9 cellular contexts compared by ENCODE assay signal in the genomic region with DNA sequence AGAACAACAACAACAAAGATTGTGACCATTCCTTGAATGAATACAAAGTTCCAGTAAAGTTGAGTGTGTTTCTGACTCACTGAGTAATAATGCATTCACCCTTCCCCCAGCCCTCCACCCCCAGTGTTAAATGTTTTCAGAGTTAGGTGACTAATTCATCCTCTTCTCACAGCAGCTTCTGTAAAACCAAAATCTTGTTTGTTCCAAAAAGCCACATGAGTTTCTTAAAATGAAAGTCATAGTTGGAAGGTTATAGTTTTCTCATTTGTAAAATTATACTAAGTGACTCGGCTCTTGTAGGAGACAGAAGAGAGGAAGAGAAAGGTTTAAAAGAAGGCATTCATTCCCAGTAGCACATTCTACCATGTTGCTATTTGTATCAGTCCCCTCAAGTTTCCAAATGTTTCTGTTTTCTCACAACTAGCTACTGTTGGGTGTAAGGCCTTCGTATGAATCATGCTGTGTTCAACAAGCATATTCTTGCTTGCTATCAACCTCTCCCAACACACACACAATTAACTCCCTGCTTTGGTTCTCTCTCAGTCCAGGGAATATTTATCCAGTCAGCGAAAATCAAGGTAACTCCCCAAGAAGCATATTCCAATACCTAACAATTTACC.
DNase-seq lines count a peak whose midpoint lies in the region; ATAC-seq, FAIRE-seq and TF ChIP-seq lines count a peak whose summit lies in the region.
"Had no signal": no experiment of that assay in that cellular context is flagged by ENCODE, and none has a peak within 500 bp of the region (broad histone marks: within the 10 kb centered on the region; RNA-seq: fewer than 3 reads in every experiment).

No MANE protein-coding gene starts in this region.

- CTCF ChIA-PET in AG04449 (lab: Yijun Ruan, JAX): interaction anchor here (1.7 kb wide), 1 partner anchor 121 kb away, joined by 4 read pairs; no protein-coding TSS in a partner anchor
- CTCF ChIA-PET in activated CD8-positive, alpha-beta T cell treated with anti-CD3 and anti-CD28 coated beads, Interleukin-2, amount 10 ng/mL, durations not matched to agents 7 days and 5 days (lab: Charles Lee): interaction anchor here (1.0 kb wide), 1 partner anchor 121 kb away, joined by 4 read pairs; no protein-coding TSS in a partner anchor

- peaks cover 20% of the 10 kb centered on the region for H3K4me1 Mint-ChIP-seq in activated CD8-positive, alpha-beta T cell treated with anti-CD3 and anti-CD28 coated beads, Interleukin-2, amount 10 ng/mL, durations not matched to agents 7 days and 5 days (ENCODE audit: low read depth)

- no peak overlapping the region; the same call in 1 of the 2 replicates for H3K4me3 ChIP-seq in AG04449 (ENCODE audit: low read depth, low read length)

- peak; percentile 82 for FAIRE-seq in GM19239 (lab: Jason Lieb, UNC)

- no peak for TF ChIP-seq CTCF in AG04449 (IDR thresholded peaks at IDR 0.05; ENCODE audit: insufficient read depth, low read length, missing control alignments)

- H3K27ac Mint-ChIP-seq in activated CD8-positive, alpha-beta T cell treated with anti-CD3 and anti-CD28 coated beads, Interleukin-2, amount 10 ng/mL, durations not matched to agents 7 days and 5 days: peak overlapping the region; percentile 46

- DNase-seq in AG04449 (ENCODE audit: low read depth, low spot score) (peak; percentile 80), GM19239 (ENCODE audit: insufficient read length, low spot score) (no peak), foreskin melanocyte (peak; percentile 92), cerebellum (ENCODE audit: low spot score) (no peak), left lobe of liver (ENCODE audit: low spot score) (no peak)
- DNase-seq in activated CD8-positive, alpha-beta T cell treated with anti-CD3 and anti-CD28 coated beads, Interleukin-2, amount 10 ng/mL, durations not matched to agents 7 days and 5 days: peak; percentile 34
- DNase-seq in stimulated activated CD4-positive, alpha-beta T cell treated with anti-CD3 and anti-CD28 coated beads, TNF-alpha, amount 100 ng/mL, for 48 hours (ENCODE audit: low read depth in 3 of 3): peak; percentile 50 to 58 (median 57)
- DNase-seq: left cardiac atrium had no signal

- POLR2A ChIA-PET in AG04449 (lab: Yijun Ruan, JAX): no interaction called here
- POLR2A ChIA-PET in activated CD8-positive, alpha-beta T cell treated with anti-CD3 and anti-CD28 coated beads, Interleukin-2, amount 10 ng/mL, durations not matched to agents 7 days and 5 days (lab: Charles Lee): interaction anchor here (0.6 kb wide), 1 partner anchor 19 kb away, joined by 3 read pairs; no protein-coding TSS in a partner anchor

- H3K27me3 Mint-ChIP-seq in activated CD8-positive, alpha-beta T cell treated with anti-CD3 and anti-CD28 coated beads, Interleukin-2, amount 10 ng/mL, durations not matched to agents 7 days and 5 days (ENCODE audit: low read depth): no peaks in the 10 kb centered on the region

- no peak overlapping the region for H3K4me3 Mint-ChIP-seq in activated CD8-positive, alpha-beta T cell treated with anti-CD3 and anti-CD28 coated beads, Interleukin-2, amount 10 ng/mL, durations not matched to agents 7 days and 5 days

- ATAC-seq in HG03378 (IDR thresholded peaks at IDR 0.05; ENCODE audit: unreplicated experiment) (peak; percentile 55), left lobe of liver (no peak)
- ATAC-seq in activated CD8-positive, alpha-beta T cell treated with anti-CD3 and anti-CD28 coated beads, Interleukin-2, amount 10 ng/mL, durations not matched to agents 7 days and 5 days: no peak

- H3K9me3 Mint-ChIP-seq in activated CD8-positive, alpha-beta T cell treated with anti-CD3 and anti-CD28 coated beads, Interleukin-2, amount 10 ng/mL, durations not matched to agents 7 days and 5 days (ENCODE audit: insufficient read depth): no peaks in the 10 kb centered on the region

- H3K36me3 Mint-ChIP-seq in activated CD8-positive, alpha-beta T cell treated with anti-CD3 and anti-CD28 coated beads, Interleukin-2, amount 10 ng/mL, durations not matched to agents 7 days and 5 days (ENCODE audit: low read depth): peaks cover 38% of the 10 kb centered on the region

Comparison
In these comparisons a context has a peak if more than half of its experiments do, and no peak if none do; other contexts are left out.
1. DNase-seq: peak in AG04449 (single experiment), activated CD8-positive, alpha-beta T cell treated with anti-CD3 and anti-CD28 coated beads, Interleukin-2, amount 10 ng/mL, durations not matched to agents 7 days and 5 days (single experiment), foreskin melanocyte (single experiment) and stimulated activated CD4-positive, alpha-beta T cell treated with anti-CD3 and anti-CD28 coated beads, TNF-alpha, amount 100 ng/mL, for 48 hours (3 of 3); none in GM19239 (single experiment), cerebellum (single experiment) and left lobe of liver (single experiment).